Comparison of ENCODE assay signal across 12 cellular contexts in the genomic region with DNA sequence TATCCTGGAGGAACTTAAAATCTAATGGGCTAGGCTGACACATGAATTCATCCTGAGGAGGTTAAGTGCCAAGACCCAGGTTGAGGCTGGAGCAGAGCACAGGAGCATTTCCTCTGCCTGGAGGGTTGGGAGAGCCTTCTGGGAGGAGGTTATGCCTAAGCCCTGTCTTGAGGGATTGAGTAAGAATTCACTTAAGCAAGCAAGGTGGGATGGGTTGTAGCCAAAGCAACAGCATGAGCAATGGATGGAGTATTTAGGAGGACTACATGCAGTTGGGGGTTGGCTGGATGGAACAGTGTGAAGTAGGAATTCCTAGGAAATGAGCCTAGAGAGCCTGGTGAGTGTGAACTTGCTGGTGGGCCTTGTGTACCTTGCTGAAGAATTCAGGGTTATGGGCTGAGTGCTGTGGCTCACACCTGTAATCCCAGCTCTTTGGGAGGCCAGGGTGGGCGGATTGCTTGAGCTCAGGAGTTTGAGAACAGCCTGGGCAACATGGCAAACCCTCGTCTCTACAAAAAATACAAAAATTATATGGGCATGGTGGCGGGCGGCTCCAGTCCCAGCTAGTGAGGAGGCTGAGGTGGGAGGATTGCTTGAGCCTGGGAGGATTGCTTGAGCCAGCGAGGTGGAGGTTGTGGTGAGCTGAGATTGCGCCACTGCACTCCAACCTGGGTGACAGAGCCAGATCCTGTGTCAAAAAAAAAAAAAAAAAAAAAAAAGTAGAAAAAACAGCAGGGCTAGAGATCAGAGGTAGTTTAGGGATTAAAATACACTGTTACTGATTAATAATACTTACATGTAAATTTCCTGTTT. TPM values are rescaled to one million over a fixed set of nuclear protein-coding genes. Genes with fewer than 3 reads are reported as not detected.
DNase-seq lines count a peak whose midpoint lies in the region; ATAC-seq, FAIRE-seq and TF ChIP-seq lines count a peak whose summit lies in the region.
"Had no signal": no experiment of that assay in that cellular context is flagged by ENCODE, and none has a peak within 500 bp of the region (broad histone marks: within the 10 kb centered on the region; RNA-seq: fewer than 3 reads in every experiment).

No MANE protein-coding gene starts in this region.

- TF ChIP-seq RAD21 in IMR-90 (IDR thresholded peaks at IDR 0.05; ENCODE audit: low read length) (peak; percentile 15; the same call in 1 of the 2 replicates), K562 (CRISPR knock-in tag; conservative IDR thresholded peaks at IDR 0.05 in 1 of 2, IDR thresholded peaks at IDR 0.05 in 1 of 2) (no peak)

- H3K4ac ChIP-seq in IMR-90 (ENCODE audit: low read depth, low read length) = peak overlapping the region; percentile 42; the same call in 1 of the 2 replicates

- no peak overlapping the region for H3K14ac ChIP-seq in IMR-90 (replicated peaks; ENCODE audit: low read depth, low read length)

- H3K27ac ChIP-seq in IMR-90 (ENCODE audit: insufficient read depth, low read length) = no peak overlapping the region
- no peak overlapping the region for H3K27ac ChIP-seq in K562 (ENCODE audit: extremely low read depth, low read depth, low read length)
- H3K27ac ChIP-seq: gastrocnemius medialis had no signal

- peak; percentile 83 for DNase-seq in AG09309 (ENCODE audit: low read depth)
- DNase-seq in IMR-90 = peak; percentile 95
- no peak for DNase-seq in K562 (ENCODE audit: extremely low read depth in 1 of 4, low spot score in 3 of 4)
- peak; percentile 85 for DNase-seq in kidney epithelial cell (ENCODE audit: low read depth)
- no peak for DNase-seq in GM19239 (ENCODE audit: insufficient read length, low spot score)
- DNase-seq in NCI-H69 (lab: John Stamatoyannopoulos, UW) = no peak
- DNase-seq in stimulated activated naive CD8-positive, alpha-beta T cell treated with anti-CD3 and anti-CD28 coated beads, Interleukin-15, Interleukin-2, amounts not matched to agents 100 U/mL and 50 U/mL, for 24 hours = no peak
- DNase-seq: gastrocnemius medialis, NCI-H1105, NCI-H82, T-helper 2 cell had no signal

- 0 out of 2 replicates have a peak overlapping the region, but pooled peaks have one; percentile 36 for H2AK5ac ChIP-seq in IMR-90 (ENCODE audit: low read depth, low read length)

- intact Hi-C loops in IMR-90 (cut with micrococcal nuclease) = no loop called here
- intact Hi-C loops in K562 (cut with micrococcal nuclease) = no loop called here

- in situ Hi-C loops in IMR-90 (cut with MboI; ENCODE audit: low sequenced_read_pairs) (no loop called here), K562 (cut with MboI) (no loop called here)

- H3K9me3 ChIP-seq in IMR-90 (ENCODE audit: control insufficient read depth, insufficient read depth, low read length) = no peaks in the 10 kb centered on the region
- H3K9me3 ChIP-seq in K562 (replicated peaks; ENCODE audit: control insufficient read depth, insufficient read depth, low read depth, low read length) = no peaks in the 10 kb centered on the region
- H3K9me3 ChIP-seq: gastrocnemius medialis had no signal

- TF ChIP-seq EP300 in K562 (IDR thresholded peaks at IDR 0.05; ENCODE audit: low read length) = no peak

- dilution Hi-C loops in IMR-90 (cut with HindIII; ENCODE audit: low sequenced_read_pairs, unreplicated experiment) = no loop called here

- TF ChIP-seq CTCF in AG09309 (IDR thresholded peaks at IDR 0.05; ENCODE audit: control insufficient read depth, insufficient read depth, low read depth, low read length, missing control alignments) (no peak), IMR-90 (conservative IDR thresholded peaks at IDR 0.05; ENCODE audit: low read depth, low read length) (no peak), K562 (IDR thresholded peaks at IDR 0.05 in 2 of 3, conservative IDR thresholded peaks at IDR 0.05 in 1 of 3; ENCODE audit: insufficient read depth in 2 of 3, low read depth in 1 of 3, low read length in 3 of 3) (no peak), kidney epithelial cell (IDR thresholded peaks at IDR 0.05; ENCODE audit: insufficient read depth, low read length, poor library complexity, severe bottlenecking) (no peak)

- no peak overlapping the region; the same call in 1 of the 2 replicates for H4K91ac ChIP-seq in IMR-90 (ENCODE audit: insufficient read depth, low read depth, low read length)

- peaks cover 14% of the 10 kb centered on the region for H3K9me1 ChIP-seq in IMR-90 (ENCODE audit: insufficient read depth, low read length)
- no peaks in the 10 kb centered on the region for H3K9me1 ChIP-seq in K562 (ENCODE audit: control insufficient read depth, insufficient read depth, low read length)

- no peak overlapping the region for H3K4me2 ChIP-seq in IMR-90 (ENCODE audit: low read depth, low read length)
- H3K4me2 ChIP-seq in K562 (ENCODE audit: insufficient read depth, low read length) = no peak overlapping the region

- H3K36me3 ChIP-seq in IMR-90 (ENCODE audit: control insufficient read depth, insufficient read depth, low read length) = no peaks in the 10 kb centered on the region
- H3K36me3 ChIP-seq in K562 (ENCODE audit: control insufficient read depth, insufficient read depth, low read length) = no peaks in the 10 kb centered on the region
- H3K36me3 ChIP-seq in kidney epithelial cell (ENCODE audit: control insufficient read depth, insufficient read depth, low read length) = no peaks in the 10 kb centered on the region
- H3K36me3 ChIP-seq: gastrocnemius medialis had no signal

- H4K8ac ChIP-seq in IMR-90 (ENCODE audit: low read depth in 2 of 2, low read length in 2 of 2) = 0 out of 4 replicates have a peak overlapping the region, but pooled peaks of 1 of the 2 experiments have one; percentile 43

- peak overlapping the region; percentile 11 for H2BK5ac ChIP-seq in IMR-90 (ENCODE audit: low read depth, low read length, poor library complexity, severe bottlenecking)

- WGBS in IMR-90 (ENCODE audit: extremely low coverage in 2 of 2, insufficient read length in 1 of 2), 2 experiments = 80% methylated on average over 1 of the region's 6 CpGs; no CpG with 5 or more reads in 1 of the 2 experiments
- WGBS in K562 (ENCODE audit: insufficient coverage, low coverage, missing lambda C conversion rate) = 23% methylated on average over 5 of the region's 6 CpGs

- POLR2A ChIA-PET in IMR-90 (lab: Charles Lee; ENCODE audit: unreplicated experiment) = no interaction called here
- POLR2A ChIA-PET in K562 (lab: Yijun Ruan, JAX) = interaction anchor here (1.3 to 3.5 kb wide), 3 partner anchors 9 to 17 kb away, joined by 3 to 11 read pairs (median 6); no protein-coding TSS in a partner anchor

- no peak overlapping the region for H4K5ac ChIP-seq in IMR-90 (ENCODE audit: low read depth, low read length)

- H2AFZ ChIP-seq in IMR-90 (replicated peaks; ENCODE audit: low read length, poor library complexity) = peak overlapping the region; percentile 26
- H2AFZ ChIP-seq in K562 (ENCODE audit: low read depth, low read length) = 0 out of 2 replicates have a peak overlapping the region, but pooled peaks have one; percentile 0

- no peak overlapping the region for H3K23ac ChIP-seq in IMR-90 (ENCODE audit: low read depth, low read length)

- no peak overlapping the region for H3K18ac ChIP-seq in IMR-90 (ENCODE audit: low read depth, low read length)

- peaks cover 35 to 71% of the 10 kb centered on the region in 2 experiments for H3K79me1 ChIP-seq in IMR-90 (ENCODE audit: low read depth in 1 of 2, low read length in 2 of 2)

- no peak for FAIRE-seq in K562 (lab: Jason Lieb, UNC)
- no peak for FAIRE-seq in GM19239 (lab: Jason Lieb, UNC)

- H3K4me1 ChIP-seq in IMR-90 (ENCODE audit: control insufficient read depth, insufficient read depth, low read length) (peaks cover 10% of the 10 kb centered on the region), K562 (replicated peaks in 1 of 2; ENCODE audit: control insufficient read depth in 2 of 2, insufficient read depth in 2 of 2, low read length in 2 of 2) (no peaks in the 10 kb centered on the region; a peak in 1 of 5 replicates)

- BruUV-seq in IMR-90 (replicated peaks; lab: Mats Ljungman, UMichigan) (no TSS peak), K562 (replicated peaks; lab: Mats Ljungman, UMichigan) (no TSS peak)

- H3K9ac ChIP-seq in IMR-90 (ENCODE audit: low read depth, low read length) (no peak overlapping the region), K562 (ENCODE audit: insufficient read depth in 1 of 2, low read depth in 2 of 2, low read length in 2 of 2) (no peak overlapping the region)

- ATAC-seq in IMR-90 (ENCODE audit: low read depth) (peak; percentile 88), K562 (no peak), GM18861 (IDR thresholded peaks at IDR 0.05; ENCODE audit: unreplicated experiment) (no peak)
- ATAC-seq in stimulated activated naive CD8-positive, alpha-beta T cell treated with anti-CD3 and anti-CD28 coated beads, Interleukin-15, Interleukin-2, amounts not matched to agents 100 U/mL and 50 U/mL, for 24 hours = no peak
- ATAC-seq: gastrocnemius medialis had no signal

- peaks cover 48% of the 10 kb centered on the region for H4K20me1 ChIP-seq in IMR-90 (ENCODE audit: insufficient read depth, low read length)
- no peaks in the 10 kb centered on the region for H4K20me1 ChIP-seq in K562 (replicated peaks; ENCODE audit: control insufficient read depth, insufficient read depth, low read length)

- H3K4me3 ChIP-seq in AG09309 (ENCODE audit: control insufficient read depth, low read depth, low read length) (no peak overlapping the region), IMR-90 (ENCODE audit: insufficient read depth, low read depth, low read length) (no peak overlapping the region), K562 (no peak overlapping the region), kidney epithelial cell (ENCODE audit: low read depth, low read length) (no peak overlapping the region)
- H3K4me3 ChIP-seq: gastrocnemius medialis had no signal

- CTCF ChIA-PET in IMR-90 (lab: Yijun Ruan, JAX) (interaction anchor here (0.6 kb wide), 2 partner anchors 65 to 632 kb away, joined by 3 read pairs; no protein-coding TSS in a partner anchor), K562 (lab: Yijun Ruan, JAX; ENCODE audit: low intra/inter-chr PET ratio) (no interaction called here)

- H2BK120ac ChIP-seq in IMR-90 (ENCODE audit: low read depth, low read length) = no peak overlapping the region

- H3K27me3 ChIP-seq in IMR-90 (ENCODE audit: control insufficient read depth, insufficient read depth, low read length) (no peaks in the 10 kb centered on the region), K562 (ENCODE audit: control insufficient read depth in 2 of 2, insufficient read depth in 2 of 2, low read length in 2 of 2) (peaks cover 23 to 48% of the 10 kb centered on the region in 2 experiments), kidney epithelial cell (ENCODE audit: control insufficient read depth, insufficient read depth, low read length) (no peaks in the 10 kb centered on the region)
- H3K27me3 ChIP-seq: gastrocnemius medialis had no signal

- no peak overlapping the region for H2BK20ac ChIP-seq in IMR-90 (ENCODE audit: low read depth, low read length)

- H3K79me2 ChIP-seq in K562 (ENCODE audit: control insufficient read depth, insufficient read depth, low read length) = no peaks in the 10 kb centered on the region

- no peak overlapping the region for H3K56ac ChIP-seq in IMR-90 (ENCODE audit: extremely low read depth, insufficient read depth, low read length)

- no peak overlapping the region for H2BK15ac ChIP-seq in IMR-90 (ENCODE audit: low read depth, low read length)

- TF ChIP-seq POLR2A in IMR-90 (IDR thresholded peaks at IDR 0.05; ENCODE audit: low read depth, low read length) = no peak
- TF ChIP-seq POLR2A in K562 (conservative IDR thresholded peaks at IDR 0.05) = no peak

- H2AK9ac ChIP-seq in IMR-90 (replicated peaks; ENCODE audit: low read depth, low read length, poor library complexity) = no peak overlapping the region

RNA-seq across cellular contexts. Expression of a gene that starts 22.2 kb away (rescaled TPM):
- total RNA-seq in IMR-90 (2012; rRNA removed) (12.8 and 12.9 TPM in 2 replicates), K562 (2014; rRNA removed) (under 0.01 and 0.04 TPM in 2 replicates), K562 (2014; rRNA removed; fragmentation: Illumina TruSeq; extraction: Trizol) (0.06 and 0.07 TPM in 2 replicates), K562 (2015; rRNA removed; fragmentation: Illumina TruSeq; extraction: Trizol) (0.07 and 0.15 TPM in 2 replicates), K562 (2021) (0.13 and 0.20 TPM in 2 replicates), kidney epithelial cell (18.5 and 21.3 TPM in 2 replicates)
- polyA plus RNA-seq in IMR-90 (2012; rRNA removed) (10.1 and 10.2 TPM in 2 replicates), K562 (2011; rRNA removed) (0.14 and 0.18 TPM in 2 replicates), K562 (2014; fragmentation: Illumina TruSeq; extraction: Trizol) (0.03 and 0.07 TPM in 2 replicates), K562 (2014; fragmentation: Nextera tagmentation; extraction: Ambion mirVana) (under 1 TPM in 1 of 2 experiments, not detected in 1; 0.03 TPM), K562 (2014; rRNA removed) (0.03 and 0.05 TPM in 2 replicates)
- 3.6 and 5.0 TPM in 2 replicates for polyA plus RNA-seq in IMR-90 (2012; cell fraction: cytosol; rRNA removed)
- 27.3 and 53.0 TPM in 2 replicates for polyA plus RNA-seq in IMR-90 (2012; cell fraction: nucleus; rRNA removed; ENCODE audit: low replicate concordance)
- 0.39 and 0.53 TPM in 2 replicates for total RNA-seq in K562 (2011; cell fraction: chromatin; rRNA removed; ENCODE audit: low replicate concordance)
- 0.13 and 0.33 TPM in 2 replicates for total RNA-seq in K562 (2011; cell fraction: nucleolus; rRNA removed)
- 0.22 and 0.31 TPM in 2 replicates for total RNA-seq in K562 (2011; cell fraction: nucleoplasm; rRNA removed)
- polyA plus RNA-seq in K562 (2011; cell fraction: cytosol; rRNA removed) = 0.06 and 0.12 TPM in 2 replicates
- 0.42 and 0.74 TPM in 2 replicates for polyA plus RNA-seq in K562 (2011; cell fraction: nucleus; rRNA removed)
- polyA plus RNA-seq in K562 (2012) = 0.18 and 0.22 TPM in 2 replicates
- polyA minus RNA-seq in K562 (2011; rRNA and poly(A)+ RNA removed) = 0.39 and 0.45 TPM in 2 replicates
- polyA minus RNA-seq in K562 (2011; cell fraction: cytosol; rRNA and poly(A)+ RNA removed) = 0.29 and 0.64 TPM in 2 replicates
- 0.33 and 0.40 TPM in 2 replicates for polyA minus RNA-seq in K562 (2011; cell fraction: nucleus; rRNA and poly(A)+ RNA removed)

Comparison
In these comparisons a context has a peak if more than half of its experiments do, and no peak if none do; other contexts are left out.
1. DNase-seq: peak in AG09309 (single experiment), IMR-90 (single experiment) and kidney epithelial cell (single experiment); none in K562 (0 of 4), GM19239 (single experiment), NCI-H69 (single experiment) and stimulated activated naive CD8-positive, alpha-beta T cell treated with anti-CD3 and anti-CD28 coated beads, Interleukin-15, Interleukin-2, amounts not matched to agents 100 U/mL and 50 U/mL, for 24 hours (single experiment).